1 cellular context compared by ENCODE assay signal in genomic region chr17:81858967-81859905, GRCh38.
TF ChIP-seq lines count a peak whose summit lies in the region.

No MANE protein-coding gene starts in this region.

TF ChIP-seq in HepG2, 621 proteins besides CTCF, POLR2A, EP300 and RAD21 (continued from another document and continues in another):
- TF ChIP-seq ZNF609 (CRISPR knock-in tag; IDR thresholded peaks at IDR 0.05; ENCODE audit: borderline replicate concordance): 0 out of 2 replicates have a peak, but pooled peaks have one; percentile 10
- 0 out of 2 replicates have a peak, but pooled peaks have one; percentile 30 for TF ChIP-seq NFIB (CRISPR knock-in tag; IDR thresholded peaks at IDR 0.05; ENCODE audit: borderline replicate concordance)
- TF ChIP-seq RFXAP (CRISPR knock-in tag; IDR thresholded peaks at IDR 0.05; ENCODE audit: borderline replicate concordance): no peak
- TF ChIP-seq TEF (CRISPR knock-in tag; IDR thresholded peaks at IDR 0.05): no peak
- TF ChIP-seq ZNF501 (CRISPR knock-in tag; IDR thresholded peaks at IDR 0.05): peak; percentile 62
- no peak for TF ChIP-seq MTF1 (CRISPR knock-in tag; IDR thresholded peaks at IDR 0.05)
- TF ChIP-seq ZNF296 (CRISPR knock-in tag; conservative IDR thresholded peaks at IDR 0.05): no peak
- no peak for TF ChIP-seq FOXP1 (IDR thresholded peaks at IDR 0.05)
- TF ChIP-seq FOXP1 (CRISPR knock-in tag; IDR thresholded peaks at IDR 0.05): no peak
- no peak for TF ChIP-seq HOXA9 (CRISPR knock-in tag; IDR thresholded peaks at IDR 0.05; ENCODE audit: borderline replicate concordance)
- TF ChIP-seq MBNL3 (CRISPR knock-in tag; conservative IDR thresholded peaks at IDR 0.05): no peak
- 0 out of 2 replicates have a peak, but pooled peaks have one; percentile 90 for TF ChIP-seq TRAFD1 (CRISPR knock-in tag; IDR thresholded peaks at IDR 0.05; ENCODE audit: borderline replicate concordance)
- no peak for TF ChIP-seq NFYB (CRISPR knock-in tag; IDR thresholded peaks at IDR 0.05)
- no peak for TF ChIP-seq FIP1L1 (IDR thresholded peaks at IDR 0.05; ENCODE audit: borderline replicate concordance, insufficient read depth, low read depth, low read length)
- TF ChIP-seq XRCC5 (optimal IDR thresholded peaks at IDR 0.05; ENCODE audit: low read length): no peak
- no peak for TF ChIP-seq KLF11 (CRISPR knock-in tag; IDR thresholded peaks at IDR 0.05)
- TF ChIP-seq STAT6 (CRISPR knock-in tag; IDR thresholded peaks at IDR 0.05; ENCODE audit: borderline replicate concordance): no peak
- no peak for TF ChIP-seq ZNF432 (CRISPR knock-in tag; IDR thresholded peaks at IDR 0.05; ENCODE audit: borderline replicate concordance)
- no peak for TF ChIP-seq ZNF780A (CRISPR knock-in tag; IDR thresholded peaks at IDR 0.05)
- TF ChIP-seq ARID3A (IDR thresholded peaks at IDR 0.05; ENCODE audit: low read depth, low read length): no peak
- TF ChIP-seq MTF2 (CRISPR knock-in tag; IDR thresholded peaks at IDR 0.05; ENCODE audit: borderline replicate concordance): no peak
- 0 out of 2 replicates have a peak, but pooled peaks have one; percentile 37 for TF ChIP-seq ZNF605 (CRISPR knock-in tag; IDR thresholded peaks at IDR 0.05)
- no peak for TF ChIP-seq FLYWCH1 (CRISPR knock-in tag; IDR thresholded peaks at IDR 0.05)
- TF ChIP-seq ZNF788 (CRISPR knock-in tag; IDR thresholded peaks at IDR 0.05; ENCODE audit: borderline replicate concordance): no peak
- no peak for TF ChIP-seq ZNF704 (CRISPR knock-in tag; IDR thresholded peaks at IDR 0.05; ENCODE audit: borderline replicate concordance)
- TF ChIP-seq GABPA (IDR thresholded peaks at IDR 0.05; ENCODE audit: low read depth, low read length): no peak
- TF ChIP-seq GABPA (CRISPR knock-in tag; IDR thresholded peaks at IDR 0.05; ENCODE audit: low read depth): no peak
- no peak for TF ChIP-seq ZNF557 (CRISPR knock-in tag; IDR thresholded peaks at IDR 0.05)
- TF ChIP-seq ISL2 (CRISPR knock-in tag; IDR thresholded peaks at IDR 0.05): no peak
- no peak for TF ChIP-seq CHCHD3 (CRISPR knock-in tag; IDR thresholded peaks at IDR 0.05)
- TF ChIP-seq SETDB1 (CRISPR knock-in tag; IDR thresholded peaks at IDR 0.05; ENCODE audit: borderline replicate concordance): no peak
- no peak for TF ChIP-seq ATF6 (CRISPR knock-in tag; conservative IDR thresholded peaks at IDR 0.05)
- TF ChIP-seq SRF (IDR thresholded peaks at IDR 0.05; ENCODE audit: low read depth, low read length): no peak
- TF ChIP-seq RELA (CRISPR knock-in tag; IDR thresholded peaks at IDR 0.05): 0 out of 2 replicates have a peak, but pooled peaks have one; percentile 42
- 0 out of 2 replicates have a peak, but pooled peaks have one; percentile 5 for TF ChIP-seq TFDP1 (CRISPR knock-in tag; IDR thresholded peaks at IDR 0.05; ENCODE audit: borderline replicate concordance)
- TF ChIP-seq MBD4 (IDR thresholded peaks at IDR 0.05; ENCODE audit: borderline replicate concordance, low read length): no peak
- 0 out of 2 replicates have a peak, but pooled peaks have one; percentile 15 for TF ChIP-seq TBX2 (CRISPR knock-in tag; IDR thresholded peaks at IDR 0.05; ENCODE audit: borderline replicate concordance)
- TF ChIP-seq ZNF563 (CRISPR knock-in tag; IDR thresholded peaks at IDR 0.05): no peak
- TF ChIP-seq ZNF230 (CRISPR knock-in tag; IDR thresholded peaks at IDR 0.05): no peak
- TF ChIP-seq RARG (CRISPR knock-in tag; IDR thresholded peaks at IDR 0.05; ENCODE audit: low read depth): no peak
- no peak for TF ChIP-seq ZFP62 (CRISPR knock-in tag; IDR thresholded peaks at IDR 0.05)
- no peak for TF ChIP-seq SMAD9 (CRISPR knock-in tag; IDR thresholded peaks at IDR 0.05)
- no peak for TF ChIP-seq HOXA7 (CRISPR knock-in tag; IDR thresholded peaks at IDR 0.05)
- no peak for TF ChIP-seq CENPBD1 (CRISPR knock-in tag; IDR thresholded peaks at IDR 0.05; ENCODE audit: borderline replicate concordance, low read depth)
- TF ChIP-seq ZNF34 (CRISPR knock-in tag; IDR thresholded peaks at IDR 0.05; ENCODE audit: borderline replicate concordance): no peak
- TF ChIP-seq ZMAT5 (CRISPR knock-in tag; IDR thresholded peaks at IDR 0.05; ENCODE audit: borderline replicate concordance, low read depth): no peak
- no peak for TF ChIP-seq RCOR2 (CRISPR knock-in tag; IDR thresholded peaks at IDR 0.05)
- no peak for TF ChIP-seq ZMYM3 (CRISPR knock-in tag; IDR thresholded peaks at IDR 0.05)
- no peak for TF ChIP-seq PAF1 (CRISPR knock-in tag; IDR thresholded peaks at IDR 0.05)
- TF ChIP-seq ZC3H13 (CRISPR knock-in tag; IDR thresholded peaks at IDR 0.05): no peak
- no peak for TF ChIP-seq ZNF326 (CRISPR knock-in tag; IDR thresholded peaks at IDR 0.05; ENCODE audit: borderline replicate concordance)
- no peak for TF ChIP-seq SIX1 (CRISPR knock-in tag; IDR thresholded peaks at IDR 0.05; ENCODE audit: borderline replicate concordance)
- TF ChIP-seq NR2F1 (CRISPR knock-in tag; IDR thresholded peaks at IDR 0.05): no peak
- TF ChIP-seq ZNF720 (CRISPR knock-in tag; IDR thresholded peaks at IDR 0.05): no peak
- TF ChIP-seq SNAPC5 (CRISPR knock-in tag; IDR thresholded peaks at IDR 0.05; ENCODE audit: borderline replicate concordance): no peak
- TF ChIP-seq TEAD3 (CRISPR knock-in tag; optimal IDR thresholded peaks at IDR 0.05; ENCODE audit: borderline replicate concordance): no peak
- no peak for TF ChIP-seq JDP2 (CRISPR knock-in tag; IDR thresholded peaks at IDR 0.05; ENCODE audit: borderline replicate concordance)
